ENCODE assay signal across 12 cellular contexts in the genomic region with DNA sequence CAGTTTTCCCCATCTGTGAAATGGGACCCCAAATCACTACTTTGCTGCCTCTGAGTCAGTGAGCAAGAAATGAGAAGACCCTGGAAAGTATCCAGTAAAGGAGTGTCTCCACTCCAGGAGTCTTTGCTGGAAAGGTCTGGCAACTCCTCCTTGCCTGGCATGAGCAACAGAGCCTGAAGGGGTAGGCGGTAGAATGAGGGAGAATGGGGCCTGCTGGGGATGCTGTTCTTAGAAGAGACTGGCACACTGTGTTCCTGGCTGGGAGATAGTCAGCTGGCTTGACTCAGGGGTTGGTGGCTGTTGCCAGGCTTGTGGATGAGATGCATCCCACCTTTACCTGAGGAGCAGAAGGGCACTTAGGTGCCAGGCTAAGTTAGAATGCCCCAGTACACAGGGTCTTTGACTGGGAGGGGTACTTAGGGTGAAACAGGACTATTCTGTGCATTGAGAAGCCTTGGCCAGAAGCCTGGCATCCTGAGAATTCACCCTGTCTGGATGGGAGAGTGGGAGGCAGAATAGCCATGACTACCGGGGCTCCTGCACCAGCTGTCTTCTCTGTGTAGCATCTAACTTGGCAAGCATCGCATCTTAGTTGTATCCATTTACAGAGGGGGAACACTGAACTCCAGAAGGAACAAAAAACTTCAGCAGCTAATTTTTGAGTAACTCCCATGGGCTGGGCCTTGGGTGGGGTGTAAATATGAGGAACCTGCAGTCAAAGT. TPM values are rescaled to one million over a fixed set of nuclear protein-coding genes. Genes with fewer than 3 reads are reported as not detected.
A peak's percentile ranks its signal among the peaks of the same experiment; 100 is the strongest.
DNase-seq lines count a peak whose midpoint lies in the region; ATAC-seq, FAIRE-seq and TF ChIP-seq lines count a peak whose summit lies in the region.
"Had no signal": no experiment of that assay in that cellular context is flagged by ENCODE, and none has a peak within 500 bp of the region (broad histone marks: within the 10 kb centered on the region; RNA-seq: fewer than 3 reads in every experiment).

No MANE protein-coding gene starts in this region.

- H2BK120ac ChIP-seq in mesenchymal stem cell (ENCODE audit: low read depth, low read length), result no peak overlapping the region

- H3K9me3 Mint-ChIP-seq in activated T-cell treated with anti-CD3 and anti-CD28 coated beads, Interleukin-2, amount 50 U/mL, for 4 hours, result no peaks in the 10 kb centered on the region
- H3K9me3 Mint-ChIP-seq: T-helper 1 cell treated with Interleukin-12 subunit alpha and Interleukin-12 subunit beta and Interleukin-4 antibody, amounts not matched to agents 30 μg/mL and 1 μg/mL, for 36 hours had no signal

- FAIRE-seq in urothelium cell line (lab: Jason Lieb, UNC), result peak; percentile 13
- FAIRE-seq: endothelial cell of umbilical vein had no signal

- 65% methylated on average over 3 of the region's 3 CpGs for WGBS in liver
- 98% methylated on average over 3 of the region's 3 CpGs for WGBS in mesenchymal stem cell

- H3K27ac ChIP-seq in liver (ENCODE audit: low read depth in 1 of 2, low read length in 2 of 2) (peak overlapping the region in 1 of 2 donors; percentile 19), colonic mucosa (no peak overlapping the region), mesenchymal stem cell (ENCODE audit: low read length, poor library complexity, severe bottlenecking) (no peak overlapping the region)

- H3K36me3 Mint-ChIP-seq in activated T-cell treated with anti-CD3 and anti-CD28 coated beads, Interleukin-2, amount 50 U/mL, for 4 hours (ENCODE audit: insufficient read depth), result peaks cover 31% of the 10 kb centered on the region

- intact Hi-C loops in colonic mucosa (cut with DNase I), result no loop called here

- no peak for ATAC-seq in activated T-cell treated with anti-CD3 and anti-CD28 coated beads, Interleukin-2, amount 50 U/mL, for 4 hours

- no peak overlapping the region for H2AFZ ChIP-seq in mesenchymal stem cell (ENCODE audit: low read depth, low read length)

- H2BK12ac ChIP-seq in mesenchymal stem cell (ENCODE audit: low read length in 2 of 2), result no peak overlapping the region

- no peak overlapping the region for H3K4me2 ChIP-seq in mesenchymal stem cell (ENCODE audit: low read length, poor library complexity, severe bottlenecking)

- H3K4me1 Mint-ChIP-seq in activated T-cell treated with anti-CD3 and anti-CD28 coated beads, Interleukin-2, amount 50 U/mL, for 4 hours (ENCODE audit: low read depth), result peaks cover 19% of the 10 kb centered on the region

- no peak overlapping the region for H4K91ac ChIP-seq in mesenchymal stem cell (ENCODE audit: low read length)

- no peak overlapping the region for H3K14ac ChIP-seq in mesenchymal stem cell (ENCODE audit: low read length in 2 of 2)

- TF ChIP-seq RAD21 in liver (IDR thresholded peaks at IDR 0.05), result no peak

- no peak overlapping the region for H2AK5ac ChIP-seq in mesenchymal stem cell (ENCODE audit: low read length, severe bottlenecking)

- no peak for DNase-seq in activated T-cell treated with anti-CD3 and anti-CD28 coated beads, Interleukin-2, amount 50 U/mL, for 4 hours
- no peak for DNase-seq in activated T-cell treated with anti-CD3 and anti-CD28 coated beads, Interleukin-2, amount 50 U/mL, for 48 hours
- DNase-seq in adipocyte (ENCODE audit: low read depth) (peak; percentile 10), urothelium cell line (ENCODE audit: low spot score) (no peak), colonic mucosa (no peak), mesenchymal stem cell (no peak)
- DNase-seq in activated CD4-positive, CD25-positive, alpha-beta regulatory T cell treated with anti-CD3 and anti-CD28 coated beads, Interleukin-2, amount 50 U/mL, for 72 hours, result no peak
- DNase-seq: activated naive CD4-positive, alpha-beta T cell; NCI-H510A had no signal

- no peaks in the 10 kb centered on the region for H3K27me3 Mint-ChIP-seq in activated T-cell treated with anti-CD3 and anti-CD28 coated beads, Interleukin-2, amount 50 U/mL, for 4 hours (ENCODE audit: low read depth)

- TF ChIP-seq CTCF in liver (IDR thresholded peaks at IDR 0.05; ENCODE audit: low read depth, low read length, missing input control) (no peak), colonic mucosa (IDR thresholded peaks at IDR 0.05) (no peak)

- H3K36me3 ChIP-seq in adipocyte (ENCODE audit: control insufficient read depth, insufficient read depth, low read length, severe bottlenecking) (no peaks in the 10 kb centered on the region), liver (ENCODE audit: control insufficient read depth in 4 of 4, insufficient read depth in 3 of 4, low read depth in 1 of 4, low read length in 3 of 4) (peaks cover 3 to 14% (median 6%) of the 10 kb centered on the region in 4 donors), colonic mucosa (no peaks in the 10 kb centered on the region), mesenchymal stem cell (ENCODE audit: control insufficient read depth in 1 of 2, insufficient read depth in 2 of 2, low read depth in 1 of 2, low read length in 2 of 2) (peaks cover 7 to 21% of the 10 kb centered on the region in 2 experiments)

- H3K18ac ChIP-seq in mesenchymal stem cell (ENCODE audit: low read depth in 1 of 2, low read length in 2 of 2), result no peak overlapping the region

- no peak overlapping the region for H2BK5ac ChIP-seq in mesenchymal stem cell (ENCODE audit: low read depth, low read length, poor library complexity, severe bottlenecking)

- H3K4ac ChIP-seq in mesenchymal stem cell (ENCODE audit: low read depth in 1 of 2, low read length in 2 of 2), result no peak overlapping the region

- no peak overlapping the region for H4K8ac ChIP-seq in mesenchymal stem cell (ENCODE audit: low read length)

- no peak overlapping the region for H2BK15ac ChIP-seq in mesenchymal stem cell (ENCODE audit: low read depth, poor library complexity, severe bottlenecking)

- H3K4me3 ChIP-seq in adipocyte (ENCODE audit: low read length) (no peak overlapping the region), liver (ENCODE audit: low read depth in 1 of 3, low read length in 3 of 3) (peak overlapping the region; percentile 32 to 91 (median 61)), colonic mucosa (no peak overlapping the region), mesenchymal stem cell (ENCODE audit: insufficient read depth in 1 of 2, low read depth in 1 of 2, low read length in 2 of 2) (no peak overlapping the region)

- peaks cover 12% of the 10 kb centered on the region for H3K79me1 ChIP-seq in mesenchymal stem cell (replicated peaks; ENCODE audit: low read length, poor library complexity, severe bottlenecking)

- peak overlapping the region; percentile 68 for H3K4me3 Mint-ChIP-seq in activated T-cell treated with anti-CD3 and anti-CD28 coated beads, Interleukin-2, amount 50 U/mL, for 4 hours
- H3K4me3 Mint-ChIP-seq: T-helper 1 cell treated with Interleukin-12 subunit alpha and Interleukin-12 subunit beta and Interleukin-4 antibody, amounts not matched to agents 30 μg/mL and 1 μg/mL, for 36 hours had no signal

- H3K9me3 ChIP-seq in adipocyte (ENCODE audit: control insufficient read depth, low read length) (no peaks in the 10 kb centered on the region), liver (ENCODE audit: control insufficient read depth in 4 of 4, low read length in 3 of 4) (no peaks in the 10 kb centered on the region), colonic mucosa (no peaks in the 10 kb centered on the region), mesenchymal stem cell (ENCODE audit: control insufficient read depth, low read length) (no peaks in the 10 kb centered on the region)

- H3K9ac ChIP-seq in adipocyte (ENCODE audit: low read length) (no peak overlapping the region), liver (ENCODE audit: low read depth in 1 of 2, low read length in 2 of 2) (no peak overlapping the region), colonic mucosa (ENCODE audit: low read depth in 2 of 2, low read length in 2 of 2) (no peak overlapping the region), mesenchymal stem cell (ENCODE audit: low read length) (no peak overlapping the region)

- H3K4me1 ChIP-seq in adipocyte (ENCODE audit: control insufficient read depth, insufficient read depth, low read length) (peaks cover 22% of the 10 kb centered on the region), liver (ENCODE audit: control insufficient read depth in 4 of 4, insufficient read depth in 4 of 4, low read length in 3 of 4) (peaks cover 9 to 69% (median 53%) of the 10 kb centered on the region in 4 donors), colonic mucosa (peaks cover 2% of the 10 kb centered on the region), mesenchymal stem cell (ENCODE audit: control insufficient read depth, insufficient read depth, low read depth, low read length) (peaks cover 16% of the 10 kb centered on the region)

- H3K27me3 ChIP-seq in adipocyte (replicated peaks; ENCODE audit: control insufficient read depth, insufficient read depth, low read length) (no peaks in the 10 kb centered on the region), liver (ENCODE audit: control insufficient read depth in 4 of 4, insufficient read depth in 4 of 4, low read length in 3 of 4) (no peaks in the 10 kb centered on the region), colonic mucosa (no peaks in the 10 kb centered on the region), mesenchymal stem cell (ENCODE audit: control insufficient read depth in 1 of 2, insufficient read depth in 1 of 2, low read length in 2 of 2) (no peaks in the 10 kb centered on the region)

- no peak overlapping the region for H3K23ac ChIP-seq in mesenchymal stem cell (ENCODE audit: low read length in 2 of 2)

TF ChIP-seq in liver, 16 proteins besides CTCF, POLR2A, EP300 and RAD21 (continues in another document):
- TF ChIP-seq GABPA (IDR thresholded peaks at IDR 0.05 in 1 of 2, conservative IDR thresholded peaks at IDR 0.05 in 1 of 2) (no peak), ATF3 (IDR thresholded peaks at IDR 0.05) (no peak), EGR1 (IDR thresholded peaks at IDR 0.05; ENCODE audit: low read depth in 2 of 2) (no peak)

RNA-seq across cellular contexts. Expression of gene MFSD2A, which starts 2.5 kb away (rescaled TPM):
- 10 to 100 TPM; 31.0 to 35.6 (median 31.8) TPM for total RNA-seq in activated T-cell treated with anti-CD3 and anti-CD28 coated beads, Interleukin-2, amount 50 U/mL, for 4 hours
- total RNA-seq in liver (100 to 1,000 TPM in 1 of 2 donors, under 1 TPM in 1; 0.37 to 294 TPM), colonic mucosa (10 to 100 TPM; 15.6 to 27.2 TPM)
- polyA plus RNA-seq in liver, result 100 to 1,000 TPM in 1 of 2 donors, 10 to 100 TPM in 1; 84.3 to 257 TPM
- 0.72 TPM for polyA plus RNA-seq in mesenchymal stem cell (2013, experiment 1 of 2)
- 0.67 TPM for polyA plus RNA-seq in mesenchymal stem cell (2013, experiment 2 of 2)

RNA-seq across cellular contexts. Expression of gene MYCL, which starts 55.7 kb away (rescaled TPM):
- total RNA-seq in activated T-cell treated with anti-CD3 and anti-CD28 coated beads, Interleukin-2, amount 50 U/mL, for 4 hours, result under 1 TPM; 0.08 to 0.38 (median 0.18) TPM
- total RNA-seq in liver, result 1 to 10 TPM; 1.8 to 6.6 TPM
- polyA plus RNA-seq in liver, result 1 to 10 TPM; 2.4 to 2.6 TPM
- 10 to 100 TPM; 16.4 to 17.0 TPM for total RNA-seq in colonic mucosa
- 0.04 TPM for polyA plus RNA-seq in mesenchymal stem cell (2013, experiment 1 of 2)
- 0.03 TPM for polyA plus RNA-seq in mesenchymal stem cell (2013, experiment 2 of 2)

Comparison
In these comparisons a context has a peak if more than half of its experiments do, and no peak if none do; other contexts are left out.
1. H3K4me3 ChIP-seq: peak in liver (3 of 3); none in adipocyte (single experiment), colonic mucosa (single experiment) and mesenchymal stem cell (0 of 2).